8 cellular contexts compared by ENCODE assay signal in the genomic region with DNA sequence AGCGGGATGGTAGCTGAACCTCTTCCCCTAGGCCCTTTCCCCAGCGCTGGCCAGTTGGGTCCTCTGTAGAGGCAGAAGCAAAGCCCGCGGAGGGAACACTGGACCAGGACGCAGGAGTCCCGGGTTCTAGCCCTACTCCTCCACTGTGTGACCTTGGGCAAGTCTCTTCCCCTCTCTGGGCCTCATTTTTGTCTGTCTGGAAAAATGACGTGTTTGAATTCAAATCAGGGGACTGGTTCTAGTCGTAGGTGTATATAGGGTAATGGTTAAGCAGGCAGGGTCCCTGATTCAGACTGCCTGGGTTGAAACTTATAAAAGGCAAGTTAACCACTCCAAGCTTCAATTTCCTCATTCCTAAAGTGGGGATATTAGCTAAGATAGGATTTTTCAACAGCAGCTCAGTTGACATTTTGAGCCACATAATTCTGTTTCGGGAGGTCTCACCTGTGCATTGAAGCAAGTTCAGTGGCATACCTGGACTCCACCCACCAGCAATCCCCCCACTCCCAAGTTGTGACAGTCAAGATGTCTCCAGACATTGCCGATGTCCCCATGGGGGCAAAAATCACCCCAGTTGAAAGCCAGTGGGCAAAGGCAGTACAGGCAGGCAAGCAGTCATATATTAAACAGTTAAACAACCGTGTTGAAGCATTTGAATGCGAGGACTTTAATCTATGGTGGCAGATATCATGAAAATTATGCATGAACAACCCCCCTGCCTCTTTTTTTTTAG. TPM values are rescaled to one million over a fixed set of nuclear protein-coding genes. Genes with fewer than 3 reads are reported as not detected.
A peak's percentile ranks its signal among the peaks of the same experiment; 100 is the strongest.
DNase-seq lines count a peak whose midpoint lies in the region; ATAC-seq lines count a peak whose summit lies in the region.

No MANE protein-coding gene starts in this region.

- intact Hi-C loops in right cardiac atrium (cut with DNase I), result loop anchor here in 1 of 4 donors (5.0 kb wide), 1 partner anchor 40 kb away; no protein-coding TSS in a partner anchor

- 16% methylated on average over 12 of the region's 12 CpGs for WGBS in right cardiac atrium

- H3K4me1 ChIP-seq in right cardiac atrium (ENCODE audit: control insufficient read depth, insufficient read depth, low read length), result peaks cover 11% of the 10 kb centered on the region

- DNase-seq in activated T-cell treated with anti-CD3 and anti-CD28 coated beads for 24 hours (ENCODE audit: low read depth), result peak; percentile 16
- no peak for DNase-seq in activated T-cell treated with anti-CD3 and anti-CD28 coated beads for 4 hours
- peak; percentile 38 to 40 for DNase-seq in activated CD4-positive, alpha-beta T cell treated with anti-CD3 and anti-CD28 coated beads, Interleukin-2, amount 50 U/mL, for 48 hours
- DNase-seq in right cardiac atrium, result no peak
- DNase-seq in stimulated activated CD4-positive, alpha-beta T cell treated with anti-CD3 and anti-CD28 coated beads, Interleukin-1b, Interleukin-23, amount 100 ng/mL, for 48 hours, result peak; percentile 25
- DNase-seq in KBM-7, result no peak
- no peak for DNase-seq in AML-193 (lab: John Stamatoyannopoulos, UW)

- peak overlapping the region; percentile 63 for H3K4me3 ChIP-seq in right cardiac atrium (ENCODE audit: low read length)

- H3K27ac ChIP-seq in right cardiac atrium (ENCODE audit: low read length), result peak overlapping the region; percentile 93

- H3K27me3 ChIP-seq in right cardiac atrium (ENCODE audit: control insufficient read depth, insufficient read depth), result no peaks in the 10 kb centered on the region

- H3K9me3 ChIP-seq in right cardiac atrium (ENCODE audit: control insufficient read depth, low read length), result no peaks in the 10 kb centered on the region

- no peak for ATAC-seq in right cardiac atrium
- ATAC-seq in HG03521 (IDR thresholded peaks at IDR 0.05; ENCODE audit: unreplicated experiment), result no peak

- in situ Hi-C loops in KBM-7 (cut with MboI; ENCODE audit: low pct_unique_long_range_greater_than_20kb, low sequenced_read_pairs), result no loop called here

RNA-seq across cellular contexts. Expression of gene TPCN1, which starts 0.9 kb away (rescaled TPM):
- 10 to 100 TPM; 73.8 to 96.1 (median 76.6) TPM for total RNA-seq in right cardiac atrium
- 43.1 TPM for polyA plus RNA-seq in right cardiac atrium

RNA-seq across cellular contexts. Expression of gene RITA1, which starts 36.6 kb away (rescaled TPM):
- total RNA-seq in right cardiac atrium, result 10 to 100 TPM; 10.1 to 15.5 (median 14.2) TPM
- polyA plus RNA-seq in right cardiac atrium, result 11.6 TPM

RNA-seq across cellular contexts. Expression of gene DDX54, which starts 36.9 kb away (rescaled TPM):
- total RNA-seq in right cardiac atrium, result 10 to 100 TPM; 27.5 to 36.1 (median 31.3) TPM
- polyA plus RNA-seq in right cardiac atrium, result 17.2 TPM

Comparison
In these comparisons a context has a peak if more than half of its experiments do, and no peak if none do; other contexts are left out.
1. DNase-seq: peak in activated T-cell treated with anti-CD3 and anti-CD28 coated beads for 24 hours (single experiment), activated CD4-positive, alpha-beta T cell treated with anti-CD3 and anti-CD28 coated beads, Interleukin-2, amount 50 U/mL, for 48 hours (2 of 2) and stimulated activated CD4-positive, alpha-beta T cell treated with anti-CD3 and anti-CD28 coated beads, Interleukin-1b, Interleukin-23, amount 100 ng/mL, for 48 hours (single experiment); none in activated T-cell treated with anti-CD3 and anti-CD28 coated beads for 4 hours (single experiment), right cardiac atrium (0 of 3), KBM-7 (single experiment) and AML-193 (0 of 2).